ENCODE assay signal across 8 cellular contexts in the genomic region with DNA sequence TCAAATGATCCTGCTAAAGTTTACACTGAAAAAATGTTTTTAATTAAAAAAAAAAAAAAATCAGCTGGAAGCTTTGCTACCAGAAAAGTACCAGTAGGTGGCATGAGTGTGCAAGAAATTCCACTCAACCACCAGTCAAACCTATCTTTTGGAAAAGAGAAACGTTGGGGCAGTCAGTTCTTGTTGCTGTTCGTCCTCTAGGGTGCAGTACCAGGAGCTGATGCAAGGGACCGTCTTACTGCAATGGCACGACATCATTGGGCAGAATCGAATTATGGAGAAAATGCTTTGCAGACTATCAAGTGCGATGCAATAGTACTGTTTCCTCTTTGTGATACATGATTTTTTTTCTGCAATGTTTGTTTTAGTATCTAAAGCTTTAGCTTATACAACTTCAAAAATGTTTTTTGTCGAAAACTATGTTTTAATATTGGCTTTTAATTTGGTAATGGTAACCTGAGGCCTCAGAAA. TPM values are rescaled to one million over a fixed set of nuclear protein-coding genes. Genes with fewer than 3 reads are reported as not detected.
DNase-seq lines count a peak whose midpoint lies in the region; ATAC-seq, FAIRE-seq and TF ChIP-seq lines count a peak whose summit lies in the region.

No MANE protein-coding gene starts in this region.

- peaks cover 20% of the 10 kb centered on the region for H3K36me3 Mint-ChIP-seq in activated T-helper 17 cell treated with anti-CD3 and anti-CD28 coated beads, Interleukin-2, amount 50 U/mL, for 72 hours (ENCODE audit: low read depth)

- H3K9me2 ChIP-seq in Loucy (replicated peaks; ENCODE audit: low read depth, low read length) = no peaks in the 10 kb centered on the region

- H3K4me1 ChIP-seq in HAP-1 (no peaks in the 10 kb centered on the region), Loucy (ENCODE audit: insufficient read depth, low read length, poor library complexity, severe bottlenecking) (peaks cover 26% of the 10 kb centered on the region), aorta (ENCODE audit: control insufficient read depth in 1 of 2, insufficient read depth in 2 of 2, low read length in 2 of 2) (no peaks in the 10 kb centered on the region)

- no peak overlapping the region for H2AFZ ChIP-seq in Loucy (ENCODE audit: low read length)

- TF ChIP-seq CTCF in Loucy (conservative IDR thresholded peaks at IDR 0.05; ENCODE audit: low read length) = peak; percentile 96
- peak; percentile 88 for TF ChIP-seq CTCF in fibroblast of villous mesenchyme (IDR thresholded peaks at IDR 0.05; ENCODE audit: insufficient read depth, low read depth, low read length)

- H3K4me3 ChIP-seq in HAP-1 = no peak overlapping the region
- H3K4me3 ChIP-seq in Loucy (ENCODE audit: low read length, poor library complexity, severe bottlenecking) = no peak overlapping the region
- no peak overlapping the region for H3K4me3 ChIP-seq in fibroblast of villous mesenchyme (ENCODE audit: low read depth, low read length)
- no peak overlapping the region for H3K4me3 ChIP-seq in aorta (ENCODE audit: low read length in 2 of 2)

- H3K9ac ChIP-seq in Loucy (ENCODE audit: low read depth, low read length, poor library complexity, severe bottlenecking) = no peak overlapping the region

- intact Hi-C loops in aorta (cut with DNase I) = loop anchor here in 1 of 2 donors (2.0 to 10.0 kb wide), 3 partner anchors 37 to 1170 kb away; no protein-coding TSS in a partner anchor

- no peaks in the 10 kb centered on the region for H3K27me3 Mint-ChIP-seq in activated T-helper 17 cell treated with anti-CD3 and anti-CD28 coated beads, Interleukin-2, amount 50 U/mL, for 72 hours

- DNase-seq in GM04503 (ENCODE audit: low read depth) = peak; percentile 66
- peak; percentile 83 to 92 for DNase-seq in HAP-1 (ENCODE audit: low spot score in 2 of 2)
- DNase-seq in RCC 7860 (ENCODE audit: low spot score) = peak; percentile 83
- DNase-seq in fibroblast of villous mesenchyme (ENCODE audit: low read depth) = peak; percentile 89
- DNase-seq in occipital lobe (lab: John Stamatoyannopoulos, UW) = peak; percentile 27
- no peak for DNase-seq in aorta

- FAIRE-seq in RCC 7860 (lab: Jason Lieb, UNC) = peak; percentile 89

- in situ Hi-C loops in HAP-1 (cut with MboI; ENCODE audit: low sequenced_read_pairs) = loop anchor here (5.0 to 25.0 kb wide), 3 partner anchors 542 to 1172 kb away; no protein-coding TSS in a partner anchor

- H3K9me3 ChIP-seq in HAP-1 (no peaks in the 10 kb centered on the region), Loucy (ENCODE audit: insufficient read depth, low read depth, low read length) (no peaks in the 10 kb centered on the region), aorta (ENCODE audit: control insufficient read depth, low read length) (no peaks in the 10 kb centered on the region)

- ATAC-seq in activated T-helper 17 cell treated with anti-CD3 and anti-CD28 coated beads, Interleukin-2, amount 50 U/mL, for 72 hours (replicated peaks) = peak; percentile 97
- peak; percentile 88 for ATAC-seq in aorta (ENCODE audit: low FRiP score)

- H4K20me1 ChIP-seq in Loucy (ENCODE audit: insufficient read depth, low read length, poor library complexity, severe bottlenecking) = no peaks in the 10 kb centered on the region

- no peaks in the 10 kb centered on the region for H3K79me2 ChIP-seq in Loucy (ENCODE audit: insufficient read depth, low read length)

- no peaks in the 10 kb centered on the region; the same call in 1 of the 2 replicates for H3K36me3 ChIP-seq in HAP-1 (replicated peaks)
- peaks cover 9% of the 10 kb centered on the region; the same call in 1 of the 2 replicates for H3K36me3 ChIP-seq in Loucy (ENCODE audit: insufficient read depth, low read length)
- H3K36me3 ChIP-seq in aorta (ENCODE audit: control insufficient read depth in 1 of 2, insufficient read depth in 2 of 2, low read length in 1 of 2) = no peaks in the 10 kb centered on the region

- no peaks in the 10 kb centered on the region for H3F3A ChIP-seq in Loucy (ENCODE audit: low read depth)

- no peak overlapping the region for H3K27ac ChIP-seq in aorta (ENCODE audit: low read depth in 1 of 2, low read length in 2 of 2)

- no peak overlapping the region for H3K4me3 Mint-ChIP-seq in activated T-helper 17 cell treated with anti-CD3 and anti-CD28 coated beads, Interleukin-2, amount 50 U/mL, for 72 hours

- H3K27ac Mint-ChIP-seq in activated T-helper 17 cell treated with anti-CD3 and anti-CD28 coated beads, Interleukin-2, amount 50 U/mL, for 72 hours = no peak overlapping the region

- WGBS in aorta, 2 donors = 17% methylated on average over 7 of the region's 7 CpGs

- no peak overlapping the region for H3K4me2 ChIP-seq in Loucy (ENCODE audit: low read depth, low read length, poor library complexity, severe bottlenecking)

- no peaks in the 10 kb centered on the region for H3K27me3 ChIP-seq in HAP-1 (ENCODE audit: low read depth)
- no peaks in the 10 kb centered on the region for H3K27me3 ChIP-seq in Loucy (ENCODE audit: insufficient read depth, low read length, poor library complexity, severe bottlenecking)
- H3K27me3 ChIP-seq in aorta (ENCODE audit: control insufficient read depth in 1 of 2, insufficient read depth in 2 of 2, low read length in 1 of 2) = no peaks in the 10 kb centered on the region

- H3K9me3 Mint-ChIP-seq in activated T-helper 17 cell treated with anti-CD3 and anti-CD28 coated beads, Interleukin-2, amount 50 U/mL, for 72 hours = no peaks in the 10 kb centered on the region

- no peaks in the 10 kb centered on the region for H3K4me1 Mint-ChIP-seq in activated T-helper 17 cell treated with anti-CD3 and anti-CD28 coated beads, Interleukin-2, amount 50 U/mL, for 72 hours

RNA-seq across cellular contexts. Expression of a gene that starts 18.3 kb away (rescaled TPM):
- 10 to 100 TPM; 27.1 to 55.3 TPM for total RNA-seq in activated T-helper 17 cell treated with anti-CD3 and anti-CD28 coated beads, Interleukin-2, amount 50 U/mL, for 72 hours
- total RNA-seq in fibroblast of villous mesenchyme (61.2 and 66.1 TPM in 2 replicates), occipital lobe (125 TPM), aorta (100 to 1,000 TPM; 101 to 106 TPM)
- polyA plus RNA-seq in aorta = 100 to 1,000 TPM in 1 of 2 donors, 10 to 100 TPM in 1; 91.8 to 122 TPM

Comparison
In these comparisons a context has a peak if more than half of its experiments do, and no peak if none do; other contexts are left out.
1. DNase-seq: peak in GM04503 (single experiment), HAP-1 (2 of 2), RCC 7860 (single experiment), fibroblast of villous mesenchyme (single experiment) and occipital lobe (single experiment); none in aorta (0 of 2).